ENCODE assay signal across 18 cellular contexts in genomic region chr1:35615440-35615839, GRCh38. TPM values are rescaled to one million over a fixed set of nuclear protein-coding genes. Genes with fewer than 3 reads are reported as not detected.
A peak's percentile ranks its signal among the peaks of the same experiment; 100 is the strongest.
DNase-seq lines count a peak whose midpoint lies in the region; ATAC-seq and TF ChIP-seq lines count a peak whose summit lies in the region.
"Had no signal": no experiment of that assay in that cellular context is flagged by ENCODE, and none has a peak within 500 bp of the region (broad histone marks: within the 10 kb centered on the region; RNA-seq: fewer than 3 reads in every experiment).

No MANE protein-coding gene starts in this region.

- no peak overlapping the region for H3K4me2 ChIP-seq in neural progenitor cell

- H3K27me3 ChIP-seq in neural progenitor cell, result no peaks in the 10 kb centered on the region
- H3K27me3 ChIP-seq: BE2C had no signal

- H3K79me2 ChIP-seq in neural progenitor cell (ENCODE audit: low read depth), result peaks cover 70% of the 10 kb centered on the region

- peaks cover 4% of the 10 kb centered on the region for H3K4me1 Mint-ChIP-seq in stimulated activated naive CD8-positive, alpha-beta T cell treated with anti-CD3 and anti-CD28 coated beads, Interleukin-15, Interleukin-2, amounts not matched to agents 100 ng/mL and 50 ng/mL, for 24 hours (ENCODE audit: low read depth)
- peaks cover 24 to 48% of the 10 kb centered on the region in 2 donors for H3K4me1 Mint-ChIP-seq in effector memory CD8-positive, alpha-beta T cell (ENCODE audit: low read depth in 2 of 2)
- H3K4me1 Mint-ChIP-seq in neural progenitor cell, result peaks cover 4% of the 10 kb centered on the region

- no peaks in the 10 kb centered on the region for H3K4me1 ChIP-seq in neural progenitor cell
- H3K4me1 ChIP-seq: BE2C had no signal

- H3K9ac ChIP-seq in neural progenitor cell, result peak overlapping the region; percentile 36

- no peaks in the 10 kb centered on the region for H3K9me3 Mint-ChIP-seq in stimulated activated naive CD8-positive, alpha-beta T cell treated with anti-CD3 and anti-CD28 coated beads, Interleukin-15, Interleukin-2, amounts not matched to agents 100 ng/mL and 50 ng/mL, for 24 hours
- no peaks in the 10 kb centered on the region for H3K9me3 Mint-ChIP-seq in effector memory CD8-positive, alpha-beta T cell
- H3K9me3 Mint-ChIP-seq in neural progenitor cell, result no peaks in the 10 kb centered on the region
- H3K9me3 Mint-ChIP-seq: CD4-positive, CD25-positive, alpha-beta regulatory T cell; CD8-positive, alpha-beta memory T cell; H9 had no signal

- no peaks in the 10 kb centered on the region for H3K9me3 ChIP-seq in neural progenitor cell (ENCODE audit: low read depth)
- H3K9me3 ChIP-seq: BE2C had no signal

- no peak overlapping the region for H3K27ac ChIP-seq in neural progenitor cell

- H4K20me1 ChIP-seq in neural progenitor cell (ENCODE audit: low read depth), result peaks cover 63% of the 10 kb centered on the region

- no peak overlapping the region for H3K4me3 ChIP-seq in neural progenitor cell

- H3K27ac Mint-ChIP-seq in stimulated activated naive CD8-positive, alpha-beta T cell treated with anti-CD3 and anti-CD28 coated beads, Interleukin-15, Interleukin-2, amounts not matched to agents 100 ng/mL and 50 ng/mL, for 24 hours, result peak overlapping the region; percentile 1
- H3K27ac Mint-ChIP-seq in effector memory CD8-positive, alpha-beta T cell, result peak overlapping the region; percentile 30 to 50
- H3K27ac Mint-ChIP-seq in neural progenitor cell, result no peak overlapping the region

- peaks cover 65% of the 10 kb centered on the region for H3K36me3 Mint-ChIP-seq in stimulated activated naive CD8-positive, alpha-beta T cell treated with anti-CD3 and anti-CD28 coated beads, Interleukin-15, Interleukin-2, amounts not matched to agents 100 ng/mL and 50 ng/mL, for 24 hours (ENCODE audit: low read depth)
- H3K36me3 Mint-ChIP-seq in effector memory CD8-positive, alpha-beta T cell (ENCODE audit: insufficient read depth), result peaks cover 21% of the 10 kb centered on the region
- H3K36me3 Mint-ChIP-seq in neural progenitor cell, result peaks cover 15% of the 10 kb centered on the region

- no peak for ATAC-seq in stimulated activated naive CD8-positive, alpha-beta T cell treated with anti-CD3 and anti-CD28 coated beads, Interleukin-15, Interleukin-2, amounts not matched to agents 100 U/mL and 50 U/mL, for 24 hours
- ATAC-seq in effector memory CD8-positive, alpha-beta T cell (replicated peaks), result no peak
- ATAC-seq: HepG2 had no signal

- H3K36me3 ChIP-seq in neural progenitor cell, result peaks cover 7% of the 10 kb centered on the region
- H3K36me3 ChIP-seq: BE2C had no signal

- no peaks in the 10 kb centered on the region for H3K27me3 Mint-ChIP-seq in stimulated activated naive CD8-positive, alpha-beta T cell treated with anti-CD3 and anti-CD28 coated beads, Interleukin-15, Interleukin-2, amounts not matched to agents 100 ng/mL and 50 ng/mL, for 24 hours
- no peaks in the 10 kb centered on the region for H3K27me3 Mint-ChIP-seq in effector memory CD8-positive, alpha-beta T cell
- no peaks in the 10 kb centered on the region for H3K27me3 Mint-ChIP-seq in neural progenitor cell (ENCODE audit: insufficient read depth, low read depth)
- H3K27me3 Mint-ChIP-seq: CD4-positive, CD25-positive, alpha-beta regulatory T cell; CD8-positive, alpha-beta memory T cell had no signal

- H3F3A ChIP-seq in neural progenitor cell (ENCODE audit: low read depth), result no peaks in the 10 kb centered on the region

- no peak for TF ChIP-seq CTCF in neural progenitor cell (IDR thresholded peaks at IDR 0.05)

- no peak overlapping the region for H3K4me3 Mint-ChIP-seq in stimulated activated naive CD8-positive, alpha-beta T cell treated with anti-CD3 and anti-CD28 coated beads, Interleukin-15, Interleukin-2, amounts not matched to agents 100 ng/mL and 50 ng/mL, for 24 hours
- H3K4me3 Mint-ChIP-seq in effector memory CD8-positive, alpha-beta T cell, result no peak overlapping the region
- no peak overlapping the region for H3K4me3 Mint-ChIP-seq in neural progenitor cell
- H3K4me3 Mint-ChIP-seq: CD4-positive, CD25-positive, alpha-beta regulatory T cell; CD8-positive, alpha-beta memory T cell; H9 had no signal

- H2AFZ ChIP-seq in neural progenitor cell (replicated peaks), result no peak overlapping the region

- DNase-seq in NCI-H2171 treated with DMSO at 0.1 percent for 48 hours (lab: John Stamatoyannopoulos, UW), result peak; percentile 16
- DNase-seq in NCI-H2171 (lab: John Stamatoyannopoulos, UW), result no peak
- DNase-seq in stimulated activated naive CD8-positive, alpha-beta T cell treated with anti-CD3 and anti-CD28 coated beads, Interleukin-15, Interleukin-2, amounts not matched to agents 100 U/mL and 50 U/mL, for 24 hours, result no peak
- DNase-seq in effector memory CD8-positive, alpha-beta T cell, result no peak
- no peak for DNase-seq in neural progenitor cell (ENCODE audit: low spot score)
- DNase-seq in NCI-H2196 treated with DMSO at 0.1 percent for 48 hours (lab: John Stamatoyannopoulos, UW; ENCODE audit: unreplicated experiment), result no peak
- DNase-seq in AG08396 (ENCODE audit: low spot score), result no peak
- DNase-seq: 8988T; BE2C; C1 segment of cervical spinal cord; CD4-positive, CD25-positive, alpha-beta regulatory T cell; CD8-positive, alpha-beta memory T cell; COR-L47; DMS 273 treated with DMSO at 0.1 percent for 48 hours; DMS53; H9 had no signal

RNA-seq across cellular contexts. Expression of gene PSMB2, which starts 25.9 kb away (rescaled TPM):
- 29.7 and 33.2 TPM in 2 replicates for total RNA-seq in neural progenitor cell (ENCODE audit: low replicate concordance)

RNA-seq across cellular contexts. Expression of gene TFAP2E, which starts 42.3 kb away (rescaled TPM):
- not detected in 2 replicates for total RNA-seq in neural progenitor cell (ENCODE audit: low replicate concordance)

RNA-seq across cellular contexts. Expression of gene NCDN, which starts 57.8 kb away (rescaled TPM):
- total RNA-seq in neural progenitor cell (ENCODE audit: low replicate concordance), result 5.8 and 19.2 TPM in 2 replicates

RNA-seq across cellular contexts. Expression of gene KIAA0319L, which starts 58.2 kb away (rescaled TPM):
- total RNA-seq in neural progenitor cell (ENCODE audit: low replicate concordance), result 58.2 and 58.3 TPM in 2 replicates
